10 cellular contexts compared by ENCODE assay signal in genomic region chr2:149020432-149020851, GRCh38. TPM values are rescaled to one million over a fixed set of nuclear protein-coding genes. Genes with fewer than 3 reads are reported as not detected.
A peak's percentile ranks its signal among the peaks of the same experiment; 100 is the strongest.
DNase-seq lines count a peak whose midpoint lies in the region; ATAC-seq and TF ChIP-seq lines count a peak whose summit lies in the region.
"Had no signal": no experiment of that assay in that cellular context is flagged by ENCODE, and none has a peak within 500 bp of the region (broad histone marks: within the 10 kb centered on the region; RNA-seq: fewer than 3 reads in every experiment).

No MANE protein-coding gene starts in this region.

- no peaks in the 10 kb centered on the region for H3K27me3 Mint-ChIP-seq in nephron progenitor cell (ENCODE audit: low read depth, poor library complexity)
- no peaks in the 10 kb centered on the region for H3K27me3 Mint-ChIP-seq in activated CD8-positive, alpha-beta memory T cell treated with anti-CD3 and anti-CD28 coated beads, Interleukin-2, amount 10 ng/mL, durations not matched to agents 7 days and 5 days

- no peak overlapping the region for H3K4me3 Mint-ChIP-seq in nephron progenitor cell
- no peak overlapping the region for H3K4me3 Mint-ChIP-seq in activated CD8-positive, alpha-beta memory T cell treated with anti-CD3 and anti-CD28 coated beads, Interleukin-2, amount 10 ng/mL, durations not matched to agents 7 days and 5 days
- H3K4me3 Mint-ChIP-seq: dendritic cell treated with granulocyte-macrophage colony-stimulating factor and Interleukin-4, amounts not matched to agents 40 ng/mL and 50 ng/mL, for 4 days had no signal

- CTCF ChIA-PET in activated CD8-positive, alpha-beta memory T cell treated with anti-CD3 and anti-CD28 coated beads, Interleukin-2, amount 10 ng/mL, durations not matched to agents 7 days and 5 days (lab: Charles Lee): no interaction called here

- H3K4me1 Mint-ChIP-seq in nephron progenitor cell: peaks cover 53% of the 10 kb centered on the region
- no peaks in the 10 kb centered on the region for H3K4me1 Mint-ChIP-seq in activated CD8-positive, alpha-beta memory T cell treated with anti-CD3 and anti-CD28 coated beads, Interleukin-2, amount 10 ng/mL, durations not matched to agents 7 days and 5 days

- peak; percentile 41 for ATAC-seq in GM19023 (IDR thresholded peaks at IDR 0.05; ENCODE audit: unreplicated experiment)
- ATAC-seq in HG02763 (IDR thresholded peaks at IDR 0.05; ENCODE audit: unreplicated experiment): peak; percentile 38
- ATAC-seq in activated CD8-positive, alpha-beta memory T cell treated with anti-CD3 and anti-CD28 coated beads, Interleukin-2, amount 10 ng/mL, durations not matched to agents 7 days and 5 days: no peak

- peak overlapping the region; percentile 86 for H3K27ac Mint-ChIP-seq in nephron progenitor cell
- no peak overlapping the region for H3K27ac Mint-ChIP-seq in activated CD8-positive, alpha-beta memory T cell treated with anti-CD3 and anti-CD28 coated beads, Interleukin-2, amount 10 ng/mL, durations not matched to agents 7 days and 5 days
- H3K27ac Mint-ChIP-seq: dendritic cell treated with granulocyte-macrophage colony-stimulating factor and Interleukin-4, amounts not matched to agents 40 ng/mL and 50 ng/mL, for 4 days had no signal

- H3K36me3 Mint-ChIP-seq in nephron progenitor cell (ENCODE audit: low read depth): peaks cover 15% of the 10 kb centered on the region
- no peaks in the 10 kb centered on the region for H3K36me3 Mint-ChIP-seq in activated CD8-positive, alpha-beta memory T cell treated with anti-CD3 and anti-CD28 coated beads, Interleukin-2, amount 10 ng/mL, durations not matched to agents 7 days and 5 days

- DNase-seq in MV-4-11 (lab: John Stamatoyannopoulos, UW) (peak; percentile 4), nephron progenitor cell (no peak), G401 (ENCODE audit: low spot score) (no peak), C1 segment of cervical spinal cord (lab: John Stamatoyannopoulos, UW) (no peak), NCI-H1694 treated with DMSO at 0.1 percent for 48 hours (lab: John Stamatoyannopoulos, UW) (no peak)
- DNase-seq in activated CD8-positive, alpha-beta memory T cell treated with anti-CD3 and anti-CD28 coated beads, Interleukin-2, amount 10 ng/mL, durations not matched to agents 7 days and 5 days: no peak
- DNase-seq: activated CD8-positive, alpha-beta memory T cell treated with anti-CD3 and anti-CD28 coated beads for 24 hours had no signal

- TF ChIP-seq CTCF in nephron progenitor cell (IDR thresholded peaks at IDR 0.05): no peak

- in situ Hi-C loops in G401 (cut with HindIII; ENCODE audit: low sequenced_read_pairs): loop anchor here (10.0 kb wide), 1 partner anchor 544 kb away; no protein-coding TSS in a partner anchor

- H3K9me3 Mint-ChIP-seq in nephron progenitor cell: no peaks in the 10 kb centered on the region
- no peaks in the 10 kb centered on the region for H3K9me3 Mint-ChIP-seq in activated CD8-positive, alpha-beta memory T cell treated with anti-CD3 and anti-CD28 coated beads, Interleukin-2, amount 10 ng/mL, durations not matched to agents 7 days and 5 days (ENCODE audit: low read depth)
- H3K9me3 Mint-ChIP-seq: dendritic cell treated with granulocyte-macrophage colony-stimulating factor and Interleukin-4, amounts not matched to agents 40 ng/mL and 50 ng/mL, for 4 days had no signal

RNA-seq across cellular contexts. Expression of gene LYPD6B, which starts 18.1 kb away (rescaled TPM):
- total RNA-seq in G401 (2014; rRNA removed; shearing (Covaris generic)): 21.3 and 28.7 TPM in 2 replicates
- total RNA-seq in activated CD8-positive, alpha-beta memory T cell treated with anti-CD3 and anti-CD28 coated beads, Interleukin-2, amount 10 ng/mL, durations not matched to agents 7 days and 5 days: not detected

Comparison
In these comparisons a context has a peak if more than half of its experiments do, and no peak if none do; other contexts are left out.
1. RNA of gene LYPD6B, which starts 18.1 kb away (total RNA-seq): 21.3 to 28.7 TPM in G401; not detected in activated CD8-positive, alpha-beta memory T cell treated with anti-CD3 and anti-CD28 coated beads, Interleukin-2, amount 10 ng/mL, durations not matched to agents 7 days and 5 days; every median in the first group is over 10 times any median in the second.